In the genomic region with DNA sequence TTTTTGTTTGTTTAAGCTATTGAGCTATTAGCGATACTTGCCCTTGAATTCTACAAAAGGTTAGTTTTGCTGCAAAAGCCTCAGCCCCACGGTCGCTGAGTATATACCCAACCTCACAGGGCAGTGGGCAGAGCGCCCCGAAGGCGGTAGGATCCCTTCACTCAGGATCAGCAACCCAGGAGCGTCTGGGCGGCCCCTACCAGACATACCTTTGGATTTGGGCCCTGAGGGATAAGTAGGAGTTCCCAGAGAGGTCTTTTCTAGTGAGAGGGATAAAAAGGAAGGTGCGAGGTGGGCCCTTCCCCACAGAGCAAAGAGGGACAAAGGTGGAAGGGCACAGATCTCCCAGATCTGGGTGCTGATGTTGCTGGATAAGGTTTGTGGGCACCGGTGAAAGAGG, we compare ENCODE assay signal across 19 cellular contexts. TPM values are rescaled to one million over a fixed set of nuclear protein-coding genes. Genes with fewer than 3 reads are reported as not detected.
"Had no signal": no experiment of that assay in that cellular context is flagged by ENCODE, and none has a peak within 500 bp of the region (broad histone marks: within the 10 kb centered on the region; RNA-seq: fewer than 3 reads in every experiment).

No MANE protein-coding gene starts in this region.

- DNase-seq: activated CD4-positive, CD25-positive, alpha-beta regulatory T cell treated with anti-CD3 and anti-CD28 coated beads, Interleukin-2, amount 50 U/mL, for 72 hours; activated CD8-positive, alpha-beta memory T cell treated with anti-CD3 and anti-CD28 coated beads for 24 hours; activated CD8-positive, alpha-beta memory T cell treated with anti-CD3 and anti-CD28 coated beads, Interleukin-2, amount 50 U/mL, for 48 hours; activated effector memory CD4-positive, alpha-beta T cell treated with Interleukin-2 at 50 U/mL for 16 hours; activated naive CD4-positive, alpha-beta T cell treated with anti-CD3 and anti-CD28 coated beads, Interleukin-2, amount 50 U/mL, for 16 hours; activated T-cell treated with anti-CD3 and anti-CD28 coated beads, Interleukin-2, amount 50 U/mL, for 48 hours; cortex of kidney; heart left ventricle; naive thymus-derived CD8-positive, alpha-beta T cell; posterior cingulate gyrus; retina; SK-N-SH; stimulated activated CD4-positive, alpha-beta T cell treated with anti-CD3 and anti-CD28 coated beads, Interleukin-2, amount 100 ng/mL, for 24 hours; T1000; upper lobe of left lung had no signal

- H3K9ac ChIP-seq: SK-N-SH had no signal

- H3K27me3 ChIP-seq: breast epithelium, gastroesophageal sphincter, heart left ventricle, suprapubic skin, upper lobe of left lung had no signal

- H3K36me3 ChIP-seq: breast epithelium, suprapubic skin had no signal

- H3K4me1 ChIP-seq: breast epithelium had no signal

- ATAC-seq: gastroesophageal sphincter; naive thymus-derived CD8-positive, alpha-beta T cell had no signal

- H3K4me3 ChIP-seq: breast epithelium, gastroesophageal sphincter, heart left ventricle, suprapubic skin, upper lobe of left lung had no signal

- H3K27ac Mint-ChIP-seq: stimulated activated naive CD8-positive, alpha-beta T cell treated with anti-CD3 and anti-CD28 coated beads, Interleukin-15, Interleukin-2, amounts not matched to agents 100 ng/mL and 50 ng/mL, for 24 hours had no signal

- H3K36me3 Mint-ChIP-seq: naive thymus-derived CD8-positive, alpha-beta T cell had no signal

- H3K4me3 Mint-ChIP-seq: naive thymus-derived CD8-positive, alpha-beta T cell; stimulated activated naive CD8-positive, alpha-beta T cell treated with anti-CD3 and anti-CD28 coated beads, Interleukin-15, Interleukin-2, amounts not matched to agents 100 ng/mL and 50 ng/mL, for 24 hours had no signal

- H3K9me3 ChIP-seq: breast epithelium, gastroesophageal sphincter, heart left ventricle, SK-N-SH, suprapubic skin, upper lobe of left lung had no signal

- H3K9me3 Mint-ChIP-seq: stimulated activated naive CD8-positive, alpha-beta T cell treated with anti-CD3 and anti-CD28 coated beads, Interleukin-15, Interleukin-2, amounts not matched to agents 100 ng/mL and 50 ng/mL, for 24 hours had no signal

RNA-seq across cellular contexts. Expression of a gene that starts 6.1 kb away (rescaled TPM):
- total RNA-seq: naive thymus-derived CD8-positive, alpha-beta T cell had no signal
